Comparison of ENCODE assay signal across 2 cellular contexts in the genomic region with DNA sequence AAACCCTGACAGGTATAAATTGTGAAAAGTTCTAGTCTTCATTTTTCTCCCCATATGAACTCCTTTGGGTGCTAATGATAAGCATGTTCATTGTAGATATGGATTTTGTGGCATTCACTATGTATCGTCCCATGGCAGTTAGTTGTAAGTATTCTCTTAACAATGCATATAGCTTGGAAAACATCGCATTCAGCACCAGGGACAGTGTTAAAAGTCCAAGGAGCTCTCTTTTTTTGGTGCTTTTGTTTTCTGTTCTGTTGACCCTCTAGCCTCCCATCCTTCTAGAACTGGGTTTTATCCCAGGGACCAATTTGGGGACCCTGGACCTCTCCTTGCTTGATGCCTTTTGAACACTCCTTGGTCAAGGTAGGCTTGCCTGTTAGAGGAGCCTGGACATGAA.
TF ChIP-seq lines count a peak whose summit lies in the region.

No MANE protein-coding gene starts in this region.

TF ChIP-seq in GM23338, 12 proteins besides CTCF, POLR2A, EP300 and RAD21 (continued from another document):
- TF ChIP-seq REST (IDR thresholded peaks at IDR 0.05; ENCODE audit: unreplicated experiment) = peak; percentile 67

TF ChIP-seq in HEK293, 187 proteins besides CTCF, POLR2A, EP300 and RAD21 (continued from another document):
- TF ChIP-seq REST (tag by site-specific recombination; IDR thresholded peaks at IDR 0.05) (peak; percentile 87), ZNF2 (tag by site-specific recombination; IDR thresholded peaks at IDR 0.05) (no peak), WT1 (tag by site-specific recombination; IDR thresholded peaks at IDR 0.05) (no peak), SP7 (tag by site-specific recombination; IDR thresholded peaks at IDR 0.05) (no peak), ZNF18 (tag by site-specific recombination; IDR thresholded peaks at IDR 0.05) (no peak), ZXDB (tag by site-specific recombination; IDR thresholded peaks at IDR 0.05) (no peak), ZNF138 (tag by site-specific recombination; IDR thresholded peaks at IDR 0.05; ENCODE audit: borderline replicate concordance) (no peak)
- TF ChIP-seq, protein P1, sequence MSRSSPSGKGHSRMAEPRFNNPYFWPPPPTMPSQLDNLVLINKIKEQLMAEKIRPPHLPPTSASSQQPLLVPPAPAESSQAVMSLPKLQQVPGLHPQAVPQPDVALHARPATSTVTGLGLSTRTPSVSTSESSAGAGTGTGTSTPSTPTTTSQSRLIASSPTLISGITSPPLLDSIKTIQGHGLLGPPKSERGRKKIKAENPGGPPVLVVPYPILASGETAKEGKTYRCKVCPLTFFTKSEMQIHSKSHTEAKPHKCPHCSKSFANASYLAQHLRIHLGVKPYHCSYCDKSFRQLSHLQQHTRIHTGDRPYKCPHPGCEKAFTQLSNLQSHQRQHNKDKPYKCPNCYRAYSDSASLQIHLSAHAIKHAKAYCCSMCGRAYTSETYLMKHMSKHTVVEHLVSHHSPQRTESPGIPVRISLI (tag by site-specific recombination; IDR thresholded peaks at IDR 0.05) = no peak
